Comparison of ENCODE assay signal across 2 cellular contexts in the genomic region with DNA sequence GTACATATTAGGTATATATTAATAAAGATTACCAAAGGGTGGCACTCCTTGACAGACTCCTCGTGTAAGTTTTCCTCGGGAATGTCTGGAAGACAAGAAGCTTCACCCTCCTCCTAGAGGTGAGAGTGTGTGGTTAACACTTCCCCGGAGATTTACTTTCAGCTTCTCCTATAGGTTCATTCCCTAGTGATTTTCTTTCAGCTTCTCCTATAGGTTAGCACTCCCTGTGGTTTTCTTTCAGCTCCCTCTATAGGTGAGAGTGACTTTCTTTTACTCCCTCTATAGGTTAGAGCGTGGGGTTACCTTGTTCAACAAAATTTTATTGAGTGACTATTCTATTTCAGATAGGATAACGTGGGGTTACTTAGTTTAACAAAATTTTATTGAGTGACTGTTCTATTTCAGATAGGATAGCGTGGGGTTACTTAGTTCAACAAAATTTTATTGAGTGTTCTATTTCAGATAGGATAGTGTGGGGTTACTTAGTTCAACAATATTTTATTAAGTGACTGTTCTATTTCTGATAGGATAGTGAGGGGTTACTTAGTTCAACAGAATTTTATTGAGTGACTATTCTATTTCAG.
TF ChIP-seq lines count a peak whose summit lies in the region.

No MANE protein-coding gene starts in this region.

TF ChIP-seq in HCT116, 20 proteins besides CTCF, POLR2A, EP300 and RAD21:
- 0 out of 2 replicates have a peak, but pooled peaks have one; percentile 25 for TF ChIP-seq SP1 (IDR thresholded peaks at IDR 0.05; ENCODE audit: low read depth)
- TF ChIP-seq FOSL1 (IDR thresholded peaks at IDR 0.05; ENCODE audit: low read depth): no peak

TF ChIP-seq in H1, 55 proteins besides CTCF, POLR2A, EP300 and RAD21:
- TF ChIP-seq SP1 (IDR thresholded peaks at IDR 0.05; ENCODE audit: low read depth, low read length) (peak; percentile 94), CHD2 (IDR thresholded peaks at IDR 0.05; ENCODE audit: low read length) (peak; percentile 46; the same call in 1 of the 2 replicates), NRF1 (IDR thresholded peaks at IDR 0.05; ENCODE audit: low read depth, low read length) (no peak)
